Comparison of ENCODE assay signal across 23 cellular contexts in the genomic region with DNA sequence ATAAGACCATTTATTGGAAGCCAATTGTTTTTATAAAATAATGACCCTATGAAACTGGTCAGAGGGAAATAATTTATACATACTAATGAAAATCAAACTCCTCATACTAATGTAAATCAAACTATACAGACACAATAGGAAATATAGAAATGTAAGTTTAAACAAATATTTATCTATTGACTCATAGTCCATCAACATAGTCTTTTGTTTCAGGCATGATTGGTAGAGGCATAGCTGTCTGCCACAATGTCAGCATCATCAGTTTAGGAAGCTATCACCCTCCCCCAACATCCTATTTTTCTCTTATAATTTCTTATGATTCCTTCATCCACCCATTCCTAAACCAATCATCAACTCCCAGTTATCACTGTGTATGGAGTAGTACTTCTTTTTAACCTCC.
"Had no signal": no experiment of that assay in that cellular context is flagged by ENCODE, and none has a peak within 500 bp of the region (broad histone marks: within the 10 kb centered on the region; RNA-seq: fewer than 3 reads in every experiment).

No MANE protein-coding gene starts in this region.

- H3K4me1 Mint-ChIP-seq: T-cell had no signal

- H3K4me3 ChIP-seq: SK-N-MC had no signal

- ATAC-seq: activated CD4-positive, alpha-beta T cell treated with anti-CD3 and anti-CD28 coated beads for 36 hours; Right ventricle myocardium inferior; T-cell had no signal

- H3K27me3 ChIP-seq: brain microvascular endothelial cell had no signal

- H3K27me3 Mint-ChIP-seq: activated CD4-positive, alpha-beta memory T cell treated with anti-CD3 and anti-CD28 coated beads, Interleukin-2, amount 10 ng/mL, durations not matched to agents 7 days and 5 days; activated CD4-positive, alpha-beta T cell treated with anti-CD3 and anti-CD28 coated beads for 36 hours; activated naive CD4-positive, alpha-beta T cell treated with anti-CD3 and anti-CD28 coated beads, Interleukin-2, amount 10 ng/mL, durations not matched to agents 7 days and 5 days; activated naive CD8-positive, alpha-beta T cell treated with anti-CD3 and anti-CD28 coated beads for 36 hours; T-cell had no signal

- H3K27ac ChIP-seq: brain microvascular endothelial cell, SK-N-MC had no signal

- H3K27ac Mint-ChIP-seq: activated CD4-positive, alpha-beta memory T cell treated with anti-CD3 and anti-CD28 coated beads, Interleukin-2, amount 10 ng/mL, durations not matched to agents 7 days and 5 days; activated CD4-positive, alpha-beta T cell treated with anti-CD3 and anti-CD28 coated beads for 36 hours; activated naive CD4-positive, alpha-beta T cell treated with anti-CD3 and anti-CD28 coated beads, Interleukin-2, amount 10 ng/mL, durations not matched to agents 7 days and 5 days; activated naive CD8-positive, alpha-beta T cell treated with anti-CD3 and anti-CD28 coated beads for 36 hours; activated T-helper 2 cell treated with anti-CD3 and anti-CD28 coated beads, Interferon-gamma antibody, Interleukin-2, Interleukin-4, amounts not matched to agents 10 μg/mL and 5 μg/mL and 100 μg/mL, durations not matched to agents 14 hours and 24 hours and 36 hours; T-cell had no signal

- DNase-seq: activated CD4-positive, alpha-beta memory T cell treated with anti-CD3 and anti-CD28 coated beads, Interleukin-2, amount 10 ng/mL, durations not matched to agents 7 days and 5 days; activated CD4-positive, alpha-beta T cell treated with anti-CD3 and anti-CD28 coated beads for 36 hours; activated CD4-positive, alpha-beta T cell treated with anti-CD3 and anti-CD28 coated beads, Interleukin-2, amount 50 U/mL, for 1 hour; activated CD4-positive, CD25-positive, alpha-beta regulatory T cell; activated gamma-delta T cell treated with Interleukin-2 at 50 U/mL for 16 hours; activated naive CD4-positive, alpha-beta T cell treated with anti-CD3 and anti-CD28 coated beads, Interleukin-2, amount 10 ng/mL, durations not matched to agents 7 days and 5 days; activated naive CD8-positive, alpha-beta T cell treated with anti-CD3 and anti-CD28 coated beads for 36 hours; activated T-cell treated with anti-CD3 and anti-CD28 coated beads for 4 hours; activated T-cell treated with anti-CD3 and anti-CD28 coated beads, Interleukin-2, amount 50 U/mL, for 48 hours; brain microvascular endothelial cell; cerebellar nuclear complex; Kasumi-1; NCI-H1048; NCI-H146; NCI-H187 treated with DMSO at 0.1 percent for 48 hours; NCI-H2081 treated with DMSO at 0.1 percent for 48 hours; NCI-H524; T-cell; T-helper 2 cell; T1000 had no signal

- H3K9me3 Mint-ChIP-seq: activated naive CD4-positive, alpha-beta T cell treated with anti-CD3 and anti-CD28 coated beads, Interleukin-2, amount 10 ng/mL, durations not matched to agents 7 days and 5 days had no signal

- H3K36me3 ChIP-seq: brain microvascular endothelial cell had no signal

- H3K36me3 Mint-ChIP-seq: activated naive CD4-positive, alpha-beta T cell treated with anti-CD3 and anti-CD28 coated beads, Interleukin-2, amount 10 ng/mL, durations not matched to agents 7 days and 5 days had no signal

- H3K4me3 Mint-ChIP-seq: activated CD4-positive, alpha-beta memory T cell treated with anti-CD3 and anti-CD28 coated beads, Interleukin-2, amount 10 ng/mL, durations not matched to agents 7 days and 5 days; activated CD4-positive, alpha-beta T cell treated with anti-CD3 and anti-CD28 coated beads for 36 hours; activated naive CD4-positive, alpha-beta T cell treated with anti-CD3 and anti-CD28 coated beads, Interleukin-2, amount 10 ng/mL, durations not matched to agents 7 days and 5 days; activated naive CD8-positive, alpha-beta T cell treated with anti-CD3 and anti-CD28 coated beads for 36 hours; T-cell had no signal
